Comparison of ENCODE assay signal across 9 cellular contexts in genomic region chr16:20262248-20262647, GRCh38.
"Had no signal": no experiment of that assay in that cellular context is flagged by ENCODE, and none has a peak within 500 bp of the region (broad histone marks: within the 10 kb centered on the region; RNA-seq: fewer than 3 reads in every experiment).

No MANE protein-coding gene starts in this region.

- H3K36me3 Mint-ChIP-seq: IgD-negative memory B cell had no signal

- H3K27ac Mint-ChIP-seq: IgD-negative memory B cell had no signal

- H3K4me1 Mint-ChIP-seq: IgD-negative memory B cell had no signal

- FAIRE-seq: HTR-8/SVneo had no signal

- H3K9ac ChIP-seq: KMS-11 had no signal

- DNase-seq: IMR-90, Karpas-422, Kasumi-1, KBM-7, KG1 had no signal

- H3K27ac ChIP-seq: HL-60, KMS-11 had no signal

- H3K4me2 ChIP-seq: KMS-11 had no signal

- H3K4me3 Mint-ChIP-seq: IgD-negative memory B cell had no signal
